ENCODE assay signal across 2 cellular contexts in the genomic region with DNA sequence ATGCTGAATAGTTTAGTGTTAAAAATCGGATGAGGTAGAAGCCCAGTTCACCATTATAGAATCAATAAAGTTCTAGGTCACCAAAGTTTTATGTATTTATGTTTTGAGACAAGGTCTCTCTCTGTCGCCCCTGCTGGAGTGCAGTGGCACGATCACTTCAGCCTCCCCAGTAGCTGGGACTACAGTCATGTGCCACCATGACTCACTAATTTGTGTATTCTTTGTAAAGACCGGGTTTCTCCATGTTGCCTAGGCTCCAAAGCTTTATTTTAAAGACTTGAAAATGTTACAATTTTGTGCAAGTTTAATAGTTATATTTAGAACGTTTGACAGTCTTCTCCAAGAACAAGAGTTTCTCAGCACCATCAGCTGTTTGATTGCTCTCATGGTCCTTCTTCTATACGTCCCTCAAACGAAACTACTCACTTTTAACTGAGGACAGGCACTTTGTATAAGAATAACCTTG.
TF ChIP-seq lines count a peak whose summit lies in the region.

No MANE protein-coding gene starts in this region.

TF ChIP-seq in IMR-90, 13 proteins besides CTCF, POLR2A, EP300 and RAD21:
- TF ChIP-seq, protein P1, sequence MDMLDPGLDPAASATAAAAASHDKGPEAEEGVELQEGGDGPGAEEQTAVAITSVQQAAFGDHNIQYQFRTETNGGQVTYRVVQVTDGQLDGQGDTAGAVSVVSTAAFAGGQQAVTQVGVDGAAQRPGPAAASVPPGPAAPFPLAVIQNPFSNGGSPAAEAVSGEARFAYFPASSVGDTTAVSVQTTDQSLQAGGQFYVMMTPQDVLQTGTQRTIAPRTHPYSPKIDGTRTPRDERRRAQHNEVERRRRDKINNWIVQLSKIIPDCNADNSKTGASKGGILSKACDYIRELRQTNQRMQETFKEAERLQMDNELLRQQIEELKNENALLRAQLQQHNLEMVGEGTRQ (IDR thresholded peaks at IDR 0.05; ENCODE audit: low read depth, low read length) = peak; percentile 79
- TF ChIP-seq CEBPB (IDR thresholded peaks at IDR 0.05; ENCODE audit: low read depth, low read length) = no peak
- no peak for TF ChIP-seq RCOR1 (IDR thresholded peaks at IDR 0.05; ENCODE audit: insufficient replicate concordance, low read length)
- TF ChIP-seq CHD1 (IDR thresholded peaks at IDR 0.05; ENCODE audit: low read depth, low read length) = no peak
- peak; percentile 92 for TF ChIP-seq BHLHE40 (IDR thresholded peaks at IDR 0.05; ENCODE audit: low read depth, low read length)
- no peak for TF ChIP-seq MAFK (IDR thresholded peaks at IDR 0.05; ENCODE audit: low read depth, low read length)
- 0 out of 2 replicates have a peak, but pooled peaks have one; percentile 24 for TF ChIP-seq MXI1 (IDR thresholded peaks at IDR 0.05; ENCODE audit: borderline replicate concordance, low read depth, low read length)
- TF ChIP-seq, protein P2, sequence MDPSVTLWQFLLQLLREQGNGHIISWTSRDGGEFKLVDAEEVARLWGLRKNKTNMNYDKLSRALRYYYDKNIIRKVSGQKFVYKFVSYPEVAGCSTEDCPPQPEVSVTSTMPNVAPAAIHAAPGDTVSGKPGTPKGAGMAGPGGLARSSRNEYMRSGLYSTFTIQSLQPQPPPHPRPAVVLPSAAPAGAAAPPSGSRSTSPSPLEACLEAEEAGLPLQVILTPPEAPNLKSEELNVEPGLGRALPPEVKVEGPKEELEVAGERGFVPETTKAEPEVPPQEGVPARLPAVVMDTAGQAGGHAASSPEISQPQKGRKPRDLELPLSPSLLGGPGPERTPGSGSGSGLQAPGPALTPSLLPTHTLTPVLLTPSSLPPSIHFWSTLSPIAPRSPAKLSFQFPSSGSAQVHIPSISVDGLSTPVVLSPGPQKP (IDR thresholded peaks at IDR 0.05; ENCODE audit: borderline replicate concordance, low read depth, low read length) = no peak
- peak; percentile 59; the same call in 1 of the 2 replicates for TF ChIP-seq FOS (IDR thresholded peaks at IDR 0.05; ENCODE audit: low read depth, low read length)
- peak; percentile 35; the same call in 1 of the 2 replicates for TF ChIP-seq SMC3 (IDR thresholded peaks at IDR 0.05; ENCODE audit: low read depth, low read length)
- TF ChIP-seq RFX5 (IDR thresholded peaks at IDR 0.05; ENCODE audit: low read depth, low read length) = no peak
- TF ChIP-seq MAZ (IDR thresholded peaks at IDR 0.05; ENCODE audit: borderline replicate concordance, low read depth, low read length) = no peak
- no peak for TF ChIP-seq NFE2L2 (IDR thresholded peaks at IDR 0.05; ENCODE audit: low read depth, low read length)

TF ChIP-seq in endothelial cell of umbilical vein, 7 proteins besides CTCF, POLR2A, EP300 and RAD21:
- TF ChIP-seq FOS (IDR thresholded peaks at IDR 0.05; ENCODE audit: borderline replicate concordance, insufficient read depth, low read length) = peak; percentile 70
- TF ChIP-seq, protein P3, sequence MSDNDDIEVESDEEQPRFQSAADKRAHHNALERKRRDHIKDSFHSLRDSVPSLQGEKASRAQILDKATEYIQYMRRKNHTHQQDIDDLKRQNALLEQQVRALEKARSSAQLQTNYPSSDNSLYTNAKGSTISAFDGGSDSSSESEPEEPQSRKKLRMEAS (IDR thresholded peaks at IDR 0.05; ENCODE audit: insufficient read depth, insufficient read length) = peak; percentile 64
- peak; percentile 82 for TF ChIP-seq JUN (IDR thresholded peaks at IDR 0.05; ENCODE audit: borderline replicate concordance, insufficient read depth, insufficient read length, low read depth)
- no peak for TF ChIP-seq GATA2 (IDR thresholded peaks at IDR 0.05; ENCODE audit: insufficient read depth, insufficient read length, low read depth, low read length)
